Comparison of ENCODE assay signal across 9 cellular contexts in the genomic region with DNA sequence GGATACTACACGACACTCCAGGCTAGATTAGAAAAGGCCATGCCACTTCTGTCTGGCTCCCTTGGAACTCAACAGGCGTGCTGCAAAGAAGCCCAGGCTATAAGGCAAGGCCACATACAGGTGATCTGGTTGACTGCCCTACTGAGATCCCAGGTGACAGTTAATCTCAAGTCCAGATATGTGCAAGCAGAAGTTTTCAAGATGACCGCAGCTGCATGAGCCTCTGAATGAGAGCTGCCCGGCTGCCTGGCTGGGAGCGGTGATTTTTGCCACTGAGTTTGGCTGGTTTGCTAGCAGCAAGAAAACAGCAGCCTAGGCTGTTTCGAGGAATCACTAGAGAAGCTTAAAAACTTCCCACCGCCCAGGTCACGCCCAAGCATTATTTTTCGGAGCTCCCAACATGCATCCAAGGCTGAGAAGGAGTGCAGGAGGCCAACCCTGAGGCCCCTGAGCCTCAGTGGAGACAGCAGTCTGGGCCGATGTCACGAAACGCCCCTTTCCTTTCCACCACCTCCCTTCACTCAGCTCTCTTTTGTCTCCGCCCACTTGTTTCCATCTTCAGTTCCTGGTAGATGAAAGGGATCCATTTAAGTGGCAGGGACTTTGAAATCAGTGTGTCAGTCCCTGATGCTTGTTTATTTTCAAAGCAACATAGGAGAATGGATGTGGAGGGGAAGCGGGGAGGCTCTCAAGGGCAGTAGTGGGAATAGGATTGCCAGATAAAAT. TPM values are rescaled to one million over a fixed set of nuclear protein-coding genes. Genes with fewer than 3 reads are reported as not detected.
DNase-seq lines count a peak whose midpoint lies in the region; ATAC-seq and TF ChIP-seq lines count a peak whose summit lies in the region.
"Had no signal": no experiment of that assay in that cellular context is flagged by ENCODE, and none has a peak within 500 bp of the region (broad histone marks: within the 10 kb centered on the region; RNA-seq: fewer than 3 reads in every experiment).

No MANE protein-coding gene starts in this region.

- H3K9me3 ChIP-seq in WERI-Rb-1 (ENCODE audit: severe bottlenecking): no peaks in the 10 kb centered on the region
- H3K9me3 ChIP-seq: ovary had no signal

- H3K27ac Mint-ChIP-seq in WTC11: no peak overlapping the region

- ATAC-seq in GM18909 (IDR thresholded peaks at IDR 0.05; ENCODE audit: poor library complexity, unreplicated experiment) (peak; percentile 77), HG02759 (IDR thresholded peaks at IDR 0.05; ENCODE audit: unreplicated experiment) (peak; percentile 64), WTC11 (peak; percentile 91)

- H3K36me3 ChIP-seq in WERI-Rb-1: no peaks in the 10 kb centered on the region
- H3K36me3 ChIP-seq: ovary had no signal

- CTCF ChIA-PET in WTC11 (lab: Charles Lee): interaction anchor here (0.7 to 1.0 kb wide), 3 partner anchors 55 to 234 kb away, joined by 3 to 4 read pairs (median 3); no protein-coding TSS in a partner anchor

- H3K27ac ChIP-seq in WERI-Rb-1: no peak overlapping the region
- H3K27ac ChIP-seq: ovary had no signal

- TF ChIP-seq CTCF in WTC11 (IDR thresholded peaks at IDR 0.05) (no peak), WERI-Rb-1 (IDR thresholded peaks at IDR 0.05; ENCODE audit: low read depth, low read length) (no peak)

- H3K27me3 ChIP-seq in WERI-Rb-1 (ENCODE audit: insufficient read depth, low read depth, severe bottlenecking): no peaks in the 10 kb centered on the region
- H3K27me3 ChIP-seq: ovary had no signal

- POLR2A ChIA-PET in WTC11 (lab: Charles Lee): no interaction called here

- H3K4me3 ChIP-seq in WERI-Rb-1 (ENCODE audit: low read depth, low read length): no peak overlapping the region
- H3K4me3 ChIP-seq: ovary had no signal

- H3K36me3 Mint-ChIP-seq in WTC11: no peaks in the 10 kb centered on the region

- H3K4me3 Mint-ChIP-seq in WTC11: no peak overlapping the region

- H3K9me3 Mint-ChIP-seq in WTC11: peaks cover 3% of the 10 kb centered on the region

- peaks cover 18% of the 10 kb centered on the region for H3K4me1 Mint-ChIP-seq in WTC11

- H3K27me3 Mint-ChIP-seq in WTC11 (ENCODE audit: low read depth): peaks cover 2% of the 10 kb centered on the region; the same call in 1 of the 2 replicates

- DNase-seq in WTC11 (ENCODE audit: low spot score) (peak; percentile 19), retina (peak; percentile 25), DMS 273 (lab: John Stamatoyannopoulos, UW; ENCODE audit: unreplicated experiment) (no peak), NCI-H2107 (lab: John Stamatoyannopoulos, UW) (no peak), WERI-Rb-1 (no peak)
- DNase-seq: NCI-H1930, ovary had no signal

TF ChIP-seq in WTC11, 78 proteins besides CTCF, POLR2A, EP300 and RAD21 (continues in another document):
- TF ChIP-seq PRRX2 (CRISPR knock-in tag; IDR thresholded peaks at IDR 0.05) (no peak), ESRRA (CRISPR knock-in tag; IDR thresholded peaks at IDR 0.05; ENCODE audit: borderline replicate concordance) (no peak), RELA (CRISPR knock-in tag; IDR thresholded peaks at IDR 0.05; ENCODE audit: borderline replicate concordance) (no peak), SOX15 (CRISPR knock-in tag; IDR thresholded peaks at IDR 0.05) (no peak), EMX1 (CRISPR knock-in tag; IDR thresholded peaks at IDR 0.05) (no peak), CREM (CRISPR knock-in tag; IDR thresholded peaks at IDR 0.05) (no peak), ATF1 (CRISPR knock-in tag; IDR thresholded peaks at IDR 0.05) (no peak)
- TF ChIP-seq, protein P1, sequence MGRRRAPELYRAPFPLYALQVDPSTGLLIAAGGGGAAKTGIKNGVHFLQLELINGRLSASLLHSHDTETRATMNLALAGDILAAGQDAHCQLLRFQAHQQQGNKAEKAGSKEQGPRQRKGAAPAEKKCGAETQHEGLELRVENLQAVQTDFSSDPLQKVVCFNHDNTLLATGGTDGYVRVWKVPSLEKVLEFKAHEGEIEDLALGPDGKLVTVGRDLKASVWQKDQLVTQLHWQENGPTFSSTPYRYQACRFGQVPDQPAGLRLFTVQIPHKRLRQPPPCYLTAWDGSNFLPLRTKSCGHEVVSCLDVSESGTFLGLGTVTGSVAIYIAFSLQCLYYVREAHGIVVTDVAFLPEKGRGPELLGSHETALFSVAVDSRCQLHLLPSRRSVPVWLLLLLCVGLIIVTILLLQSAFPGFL (CRISPR knock-in tag; IDR thresholded peaks at IDR 0.05; ENCODE audit: borderline replicate concordance): no peak
- TF ChIP-seq, protein P2, sequence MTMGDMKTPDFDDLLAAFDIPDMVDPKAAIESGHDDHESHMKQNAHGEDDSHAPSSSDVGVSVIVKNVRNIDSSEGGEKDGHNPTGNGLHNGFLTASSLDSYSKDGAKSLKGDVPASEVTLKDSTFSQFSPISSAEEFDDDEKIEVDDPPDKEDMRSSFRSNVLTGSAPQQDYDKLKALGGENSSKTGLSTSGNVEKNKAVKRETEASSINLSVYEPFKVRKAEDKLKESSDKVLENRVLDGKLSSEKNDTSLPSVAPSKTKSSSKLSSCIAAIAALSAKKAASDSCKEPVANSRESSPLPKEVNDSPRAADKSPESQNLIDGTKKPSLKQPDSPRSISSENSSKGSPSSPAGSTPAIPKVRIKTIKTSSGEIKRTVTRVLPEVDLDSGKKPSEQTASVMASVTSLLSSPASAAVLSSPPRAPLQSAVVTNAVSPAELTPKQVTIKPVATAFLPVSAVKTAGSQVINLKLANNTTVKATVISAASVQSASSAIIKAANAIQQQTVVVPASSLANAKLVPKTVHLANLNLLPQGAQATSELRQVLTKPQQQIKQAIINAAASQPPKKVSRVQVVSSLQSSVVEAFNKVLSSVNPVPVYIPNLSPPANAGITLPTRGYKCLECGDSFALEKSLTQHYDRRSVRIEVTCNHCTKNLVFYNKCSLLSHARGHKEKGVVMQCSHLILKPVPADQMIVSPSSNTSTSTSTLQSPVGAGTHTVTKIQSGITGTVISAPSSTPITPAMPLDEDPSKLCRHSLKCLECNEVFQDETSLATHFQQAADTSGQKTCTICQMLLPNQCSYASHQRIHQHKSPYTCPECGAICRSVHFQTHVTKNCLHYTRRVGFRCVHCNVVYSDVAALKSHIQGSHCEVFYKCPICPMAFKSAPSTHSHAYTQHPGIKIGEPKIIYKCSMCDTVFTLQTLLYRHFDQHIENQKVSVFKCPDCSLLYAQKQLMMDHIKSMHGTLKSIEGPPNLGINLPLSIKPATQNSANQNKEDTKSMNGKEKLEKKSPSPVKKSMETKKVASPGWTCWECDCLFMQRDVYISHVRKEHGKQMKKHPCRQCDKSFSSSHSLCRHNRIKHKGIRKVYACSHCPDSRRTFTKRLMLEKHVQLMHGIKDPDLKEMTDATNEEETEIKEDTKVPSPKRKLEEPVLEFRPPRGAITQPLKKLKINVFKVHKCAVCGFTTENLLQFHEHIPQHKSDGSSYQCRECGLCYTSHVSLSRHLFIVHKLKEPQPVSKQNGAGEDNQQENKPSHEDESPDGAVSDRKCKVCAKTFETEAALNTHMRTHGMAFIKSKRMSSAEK (CRISPR knock-in tag; IDR thresholded peaks at IDR 0.05; ENCODE audit: borderline replicate concordance): no peak
- TF ChIP-seq, protein P3, sequence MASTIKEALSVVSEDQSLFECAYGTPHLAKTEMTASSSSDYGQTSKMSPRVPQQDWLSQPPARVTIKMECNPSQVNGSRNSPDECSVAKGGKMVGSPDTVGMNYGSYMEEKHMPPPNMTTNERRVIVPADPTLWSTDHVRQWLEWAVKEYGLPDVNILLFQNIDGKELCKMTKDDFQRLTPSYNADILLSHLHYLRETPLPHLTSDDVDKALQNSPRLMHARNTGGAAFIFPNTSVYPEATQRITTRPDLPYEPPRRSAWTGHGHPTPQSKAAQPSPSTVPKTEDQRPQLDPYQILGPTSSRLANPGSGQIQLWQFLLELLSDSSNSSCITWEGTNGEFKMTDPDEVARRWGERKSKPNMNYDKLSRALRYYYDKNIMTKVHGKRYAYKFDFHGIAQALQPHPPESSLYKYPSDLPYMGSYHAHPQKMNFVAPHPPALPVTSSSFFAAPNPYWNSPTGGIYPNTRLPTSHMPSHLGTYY (CRISPR knock-in tag; IDR thresholded peaks at IDR 0.05): no peak
- TF ChIP-seq, protein P4, sequence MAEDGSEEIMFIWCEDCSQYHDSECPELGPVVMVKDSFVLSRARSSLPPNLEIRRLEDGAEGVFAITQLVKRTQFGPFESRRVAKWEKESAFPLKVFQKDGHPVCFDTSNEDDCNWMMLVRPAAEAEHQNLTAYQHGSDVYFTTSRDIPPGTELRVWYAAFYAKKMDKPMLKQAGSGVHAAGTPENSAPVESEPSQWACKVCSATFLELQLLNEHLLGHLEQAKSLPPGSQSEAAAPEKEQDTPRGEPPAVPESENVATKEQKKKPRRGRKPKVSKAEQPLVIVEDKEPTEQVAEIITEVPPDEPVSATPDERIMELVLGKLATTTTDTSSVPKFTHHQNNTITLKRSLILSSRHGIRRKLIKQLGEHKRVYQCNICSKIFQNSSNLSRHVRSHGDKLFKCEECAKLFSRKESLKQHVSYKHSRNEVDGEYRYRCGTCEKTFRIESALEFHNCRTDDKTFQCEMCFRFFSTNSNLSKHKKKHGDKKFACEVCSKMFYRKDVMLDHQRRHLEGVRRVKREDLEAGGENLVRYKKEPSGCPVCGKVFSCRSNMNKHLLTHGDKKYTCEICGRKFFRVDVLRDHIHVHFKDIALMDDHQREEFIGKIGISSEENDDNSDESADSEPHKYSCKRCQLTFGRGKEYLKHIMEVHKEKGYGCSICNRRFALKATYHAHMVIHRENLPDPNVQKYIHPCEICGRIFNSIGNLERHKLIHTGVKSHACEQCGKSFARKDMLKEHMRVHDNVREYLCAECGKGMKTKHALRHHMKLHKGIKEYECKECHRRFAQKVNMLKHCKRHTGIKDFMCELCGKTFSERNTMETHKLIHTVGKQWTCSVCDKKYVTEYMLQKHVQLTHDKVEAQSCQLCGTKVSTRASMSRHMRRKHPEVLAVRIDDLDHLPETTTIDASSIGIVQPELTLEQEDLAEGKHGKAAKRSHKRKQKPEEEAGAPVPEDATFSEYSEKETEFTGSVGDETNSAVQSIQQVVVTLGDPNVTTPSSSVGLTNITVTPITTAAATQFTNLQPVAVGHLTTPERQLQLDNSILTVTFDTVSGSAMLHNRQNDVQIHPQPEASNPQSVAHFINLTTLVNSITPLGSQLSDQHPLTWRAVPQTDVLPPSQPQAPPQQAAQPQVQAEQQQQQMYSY (CRISPR knock-in tag; IDR thresholded peaks at IDR 0.05): no peak
- TF ChIP-seq, protein P5, sequence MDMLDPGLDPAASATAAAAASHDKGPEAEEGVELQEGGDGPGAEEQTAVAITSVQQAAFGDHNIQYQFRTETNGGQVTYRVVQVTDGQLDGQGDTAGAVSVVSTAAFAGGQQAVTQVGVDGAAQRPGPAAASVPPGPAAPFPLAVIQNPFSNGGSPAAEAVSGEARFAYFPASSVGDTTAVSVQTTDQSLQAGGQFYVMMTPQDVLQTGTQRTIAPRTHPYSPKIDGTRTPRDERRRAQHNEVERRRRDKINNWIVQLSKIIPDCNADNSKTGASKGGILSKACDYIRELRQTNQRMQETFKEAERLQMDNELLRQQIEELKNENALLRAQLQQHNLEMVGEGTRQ (CRISPR knock-in tag; IDR thresholded peaks at IDR 0.05): no peak

RNA-seq across cellular contexts. Expression of a gene that starts 13.9 kb away (rescaled TPM):
- 56.9 to 59.5 TPM (median 57.1 TPM) in 3 replicates for total RNA-seq in WTC11 (2021)

Comparison
In these comparisons a context has a peak if more than half of its experiments do, and no peak if none do; other contexts are left out.
1. DNase-seq: peak in WTC11 (single experiment) and retina (single experiment); none in DMS 273 (single experiment), NCI-H2107 (single experiment) and WERI-Rb-1 (single experiment).
2. Peak in every context shown above with its lines, with median percentiles within 50 percentile points of each other: ATAC-seq.